1 cellular context compared by ENCODE assay signal in genomic region chr1:9235123-9235513, GRCh38.
TF ChIP-seq lines count a peak whose summit lies in the region.

No MANE protein-coding gene starts in this region.

TF ChIP-seq in HEK293, 187 proteins besides CTCF, POLR2A, EP300 and RAD21 (continued from another document and continues in another):
- no peak for TF ChIP-seq ZBTB10 (tag by site-specific recombination; IDR thresholded peaks at IDR 0.05)
- peak; percentile 19; the same call in 1 of the 2 replicates for TF ChIP-seq ZXDB (tag by site-specific recombination; IDR thresholded peaks at IDR 0.05)
- TF ChIP-seq ZNF621 (tag by site-specific recombination; IDR thresholded peaks at IDR 0.05): no peak
- no peak for TF ChIP-seq ZNF645 (tag by site-specific recombination; IDR thresholded peaks at IDR 0.05)
- TF ChIP-seq ZNF544 (tag by site-specific recombination; IDR thresholded peaks at IDR 0.05): no peak
- TF ChIP-seq EGR2 (tag by site-specific recombination; IDR thresholded peaks at IDR 0.05; ENCODE audit: low read depth): no peak
- TF ChIP-seq BCL11A (tag by site-specific recombination; IDR thresholded peaks at IDR 0.05; ENCODE audit: low read depth): no peak
- TF ChIP-seq HOXA7 (CRISPR knock-in tag; IDR thresholded peaks at IDR 0.05; ENCODE audit: borderline replicate concordance): no peak
- TF ChIP-seq ZBTB11 (tag by site-specific recombination; conservative IDR thresholded peaks at IDR 0.05; ENCODE audit: low read depth): peak; percentile 27; the same call in 1 of the 2 replicates
- 0 out of 2 replicates have a peak, but pooled peaks have one; percentile 16 for TF ChIP-seq ZNF341 (tag by site-specific recombination; IDR thresholded peaks at IDR 0.05; ENCODE audit: low read depth)
- no peak for TF ChIP-seq ZNF777 (tag by site-specific recombination; IDR thresholded peaks at IDR 0.05; ENCODE audit: borderline replicate concordance)
- peak; percentile 87 for TF ChIP-seq PRDM10 (tag by site-specific recombination; IDR thresholded peaks at IDR 0.05)
- TF ChIP-seq ZBTB8A (tag by site-specific recombination; IDR thresholded peaks at IDR 0.05): no peak
- TF ChIP-seq ZNF2 (tag by site-specific recombination; IDR thresholded peaks at IDR 0.05): no peak
- TF ChIP-seq AEBP2 (tag by site-specific recombination; IDR thresholded peaks at IDR 0.05; ENCODE audit: borderline replicate concordance): no peak
- no peak for TF ChIP-seq ZNF555 (tag by site-specific recombination; conservative IDR thresholded peaks at IDR 0.05)
- TF ChIP-seq ZNF302 (tag by site-specific recombination; IDR thresholded peaks at IDR 0.05; ENCODE audit: low read depth): no peak
- no peak for TF ChIP-seq ZNF514 (tag by site-specific recombination; IDR thresholded peaks at IDR 0.05)
- no peak for TF ChIP-seq ZNF518A (tag by site-specific recombination; conservative IDR thresholded peaks at IDR 0.05; ENCODE audit: low read depth)
- no peak for TF ChIP-seq ZNF473 (tag by site-specific recombination; IDR thresholded peaks at IDR 0.05)
- no peak for TF ChIP-seq HOXD13 (CRISPR knock-in tag; IDR thresholded peaks at IDR 0.05; ENCODE audit: borderline replicate concordance)
- no peak for TF ChIP-seq IKZF3 (tag by site-specific recombination; IDR thresholded peaks at IDR 0.05)
- no peak for TF ChIP-seq KLF10 (tag by site-specific recombination; IDR thresholded peaks at IDR 0.05)
- no peak for TF ChIP-seq ZNF10 (tag by site-specific recombination; IDR thresholded peaks at IDR 0.05)
- no peak for TF ChIP-seq ZNF707 (tag by site-specific recombination; IDR thresholded peaks at IDR 0.05)
- TF ChIP-seq REST (tag by site-specific recombination; IDR thresholded peaks at IDR 0.05): no peak
- no peak for TF ChIP-seq ZNF600 (tag by site-specific recombination; IDR thresholded peaks at IDR 0.05)
- no peak for TF ChIP-seq ZFHX2 (tag by site-specific recombination; conservative IDR thresholded peaks at IDR 0.05)
- no peak for TF ChIP-seq ZNF585B (tag by site-specific recombination; IDR thresholded peaks at IDR 0.05)
- no peak for TF ChIP-seq ZNF433 (tag by site-specific recombination; IDR thresholded peaks at IDR 0.05; ENCODE audit: low read depth)
- no peak for TF ChIP-seq ZNF658 (tag by site-specific recombination; IDR thresholded peaks at IDR 0.05)
- no peak for TF ChIP-seq ZNF324 (tag by site-specific recombination; IDR thresholded peaks at IDR 0.05)
- no peak for TF ChIP-seq GLIS1 (tag by site-specific recombination; IDR thresholded peaks at IDR 0.05)
- TF ChIP-seq ZNF335 (tag by site-specific recombination; conservative IDR thresholded peaks at IDR 0.05): peak; percentile 44
- no peak for TF ChIP-seq ZNF529 (tag by site-specific recombination; IDR thresholded peaks at IDR 0.05; ENCODE audit: insufficient replicate concordance)
